Comparison of ENCODE assay signal across 10 cellular contexts in the genomic region with DNA sequence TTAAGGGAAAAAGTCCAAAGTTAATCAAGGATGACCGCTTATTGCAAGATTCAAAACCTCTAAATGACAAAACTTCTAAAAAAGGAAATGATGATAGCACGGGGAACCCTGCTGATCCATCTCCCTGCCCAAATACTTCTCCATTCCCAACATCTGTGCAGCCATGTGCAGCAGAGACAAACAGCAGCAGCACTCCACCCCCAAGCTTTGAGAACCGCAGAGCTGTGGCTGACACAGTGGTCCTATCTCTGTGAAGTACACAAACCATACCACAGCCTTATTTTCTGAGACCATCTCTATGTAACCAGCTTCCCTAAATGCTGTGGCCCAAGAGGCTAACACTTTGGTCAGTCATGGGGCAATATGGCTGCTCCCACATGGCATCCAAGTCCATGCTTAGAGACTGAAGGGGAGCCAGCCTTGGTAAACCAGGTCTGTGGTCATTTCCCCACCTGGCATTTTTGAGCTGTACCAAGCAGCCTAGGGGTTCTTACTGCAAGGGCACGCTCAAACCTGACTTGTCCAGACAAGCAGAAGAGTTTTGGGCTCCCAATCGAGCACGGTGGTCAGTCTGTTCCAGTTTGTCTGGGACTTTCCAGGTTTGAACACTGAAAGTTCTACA. TPM values are rescaled to one million over a fixed set of nuclear protein-coding genes. Genes with fewer than 3 reads are reported as not detected.
DNase-seq lines count a peak whose midpoint lies in the region; ATAC-seq and TF ChIP-seq lines count a peak whose summit lies in the region.
"Had no signal": no experiment of that assay in that cellular context is flagged by ENCODE, and none has a peak within 500 bp of the region (broad histone marks: within the 10 kb centered on the region; RNA-seq: fewer than 3 reads in every experiment).

No MANE protein-coding gene starts in this region.

- H3K4me3 Mint-ChIP-seq in CD4-positive, alpha-beta T cell: no peak overlapping the region

- H3K27ac Mint-ChIP-seq in CD4-positive, alpha-beta T cell: no peak overlapping the region

- H3K4me1 ChIP-seq in BLaER1 (peaks cover 49% of the 10 kb centered on the region), cardiac muscle cell (ENCODE audit: low read depth) (peaks cover 56% of the 10 kb centered on the region)

- no peaks in the 10 kb centered on the region for H3K27me3 Mint-ChIP-seq in CD4-positive, alpha-beta T cell

- TF ChIP-seq CTCF in GM20000 (IDR thresholded peaks at IDR 0.05; ENCODE audit: extremely low read depth, missing control alignments): no peak
- no peak for TF ChIP-seq CTCF in cardiac muscle cell (IDR thresholded peaks at IDR 0.05; ENCODE audit: low read depth, low read length)
- no peak for TF ChIP-seq CTCF in CD4-positive, alpha-beta T cell (IDR thresholded peaks at IDR 0.05)

- no peaks in the 10 kb centered on the region for H3K4me1 Mint-ChIP-seq in CD4-positive, alpha-beta T cell (ENCODE audit: low read depth)

- no peaks in the 10 kb centered on the region for H3K9me3 ChIP-seq in BLaER1
- no peaks in the 10 kb centered on the region for H3K9me3 ChIP-seq in cardiac muscle cell (ENCODE audit: low read depth)
- no peaks in the 10 kb centered on the region for H3K9me3 ChIP-seq in CD4-positive, alpha-beta T cell (ENCODE audit: control insufficient read depth, low read length)

- peak overlapping the region; percentile 70 for H3K27ac ChIP-seq in BLaER1
- H3K27ac ChIP-seq in cardiac muscle cell: peak overlapping the region; percentile 82
- no peak overlapping the region for H3K27ac ChIP-seq in CD4-positive, alpha-beta T cell (ENCODE audit: low read depth, low read length)

- in situ Hi-C loops in ACHN (cut with HindIII; ENCODE audit: low pct_ligation_motif_present, low pct_unique_long_range_greater_than_20kb, low sequenced_read_pairs): no loop called here

- no peak overlapping the region for H3K4me3 ChIP-seq in BLaER1
- H3K4me3 ChIP-seq in cardiac muscle cell: no peak overlapping the region

- ATAC-seq in HG03521 (IDR thresholded peaks at IDR 0.05; ENCODE audit: unreplicated experiment): peak; percentile 50
- no peak for ATAC-seq in CD4-positive, alpha-beta T cell (ENCODE audit: poor library complexity)

- 0 out of 2 replicates have a peak overlapping the region, but pooled peaks have one; percentile 35 for H3K9ac ChIP-seq in BLaER1

- DNase-seq in GM20000 (ENCODE audit: low spot score): peak; percentile 15
- DNase-seq in cardiac muscle cell (ENCODE audit: low read depth in 1 of 2, low spot score in 1 of 2): no peak
- no peak for DNase-seq in CD4-positive, alpha-beta T cell
- no peak for DNase-seq in cerebellar nuclear complex (lab: John Stamatoyannopoulos, UW)
- DNase-seq in ACHN: no peak
- DNase-seq in cerebellar cortex (ENCODE audit: low spot score): no peak
- DNase-seq: activated CD4-positive, CD25-positive, alpha-beta regulatory T cell; DND-41 had no signal

- no peaks in the 10 kb centered on the region for H4K20me1 ChIP-seq in BLaER1

- H3K36me3 ChIP-seq in BLaER1 (no peaks in the 10 kb centered on the region), cardiac muscle cell (no peaks in the 10 kb centered on the region)

- intact Hi-C loops in CD4-positive, alpha-beta T cell (cut with DNase I, micrococcal nuclease): no loop called here

- CTCF ChIA-PET in CD4-positive, alpha-beta T cell (lab: Charles Lee): interaction anchor here (1.4 to 1.6 kb wide), 2 partner anchors 117 to 133 kb away, joined by 3 to 6 read pairs; no protein-coding TSS in a partner anchor

- peak overlapping the region; percentile 83 for H3K4me2 ChIP-seq in BLaER1

- POLR2A ChIA-PET in CD4-positive, alpha-beta T cell (lab: Charles Lee): interaction anchor here (1.1 to 6.4 kb wide), 2 partner anchors 17 to 116 kb away, joined by 3 to 59 read pairs; a partner anchor contains a TSS

- no peaks in the 10 kb centered on the region for H3K36me3 Mint-ChIP-seq in CD4-positive, alpha-beta T cell (ENCODE audit: low read depth)

- H3K27me3 ChIP-seq in BLaER1: no peaks in the 10 kb centered on the region
- H3K27me3 ChIP-seq in cardiac muscle cell: no peaks in the 10 kb centered on the region
- H3K27me3 ChIP-seq in CD4-positive, alpha-beta T cell (ENCODE audit: control insufficient read depth, insufficient read depth, low read length): no peaks in the 10 kb centered on the region

- no peaks in the 10 kb centered on the region for H3K9me3 Mint-ChIP-seq in CD4-positive, alpha-beta T cell

RNA-seq across cellular contexts. Expression of a gene that starts 17.0 kb away (rescaled TPM):
- total RNA-seq in cardiac muscle cell: 56.6 and 70.0 TPM in 2 replicates
- polyA plus RNA-seq in cardiac muscle cell: 84.5 and 90.5 TPM in 2 replicates
- 10 to 100 TPM; 53.3 to 57.8 TPM for total RNA-seq in CD4-positive, alpha-beta T cell
